In genomic region chr1:162560303-162561036, GRCh38 we compare ENCODE assay signal across 8 cellular contexts. TPM values are rescaled to one million over a fixed set of nuclear protein-coding genes. Genes with fewer than 3 reads are reported as not detected.
DNase-seq lines count a peak whose midpoint lies in the region; ATAC-seq lines count a peak whose summit lies in the region.

No MANE protein-coding gene starts in this region.

- H3K36me3 Mint-ChIP-seq in CD8-positive, alpha-beta memory T cell = peaks cover 0 to 5% (median 1%) of the 10 kb centered on the region in 3 donors

- H3K4me1 ChIP-seq in CD8-positive, alpha-beta memory T cell (ENCODE audit: insufficient read depth, low read length) = peaks cover 16% of the 10 kb centered on the region
- H3K4me1 ChIP-seq in duodenal mucosa (ENCODE audit: control insufficient read depth in 1 of 2, insufficient read depth in 2 of 2, low read length in 2 of 2) (peaks cover 29% of the 10 kb centered on the region in 2 donors), muscle layer of duodenum (ENCODE audit: control insufficient read depth in 1 of 2, insufficient read depth in 2 of 2, low read length in 2 of 2) (peaks cover 7 to 11% of the 10 kb centered on the region in 2 donors)

- POLR2A ChIA-PET in CD8-positive, alpha-beta memory T cell (lab: Charles Lee) = no interaction called here

- peak overlapping the region; percentile 97 to 99 (median 99) for H3K27ac Mint-ChIP-seq in CD8-positive, alpha-beta memory T cell

- DNase-seq in CD8-positive, alpha-beta memory T cell = no peak
- DNase-seq in NCI-H774 (lab: John Stamatoyannopoulos, UW) = peak; percentile 25
- no peak for DNase-seq in inferior parietal cortex (ENCODE audit: extremely low spot score)
- DNase-seq in T-helper 9 cell = no peak
- no peak for DNase-seq in activated CD4-positive, CD25-positive, alpha-beta regulatory T cell treated with anti-CD3 and anti-CD28 coated beads, Interleukin-2, amount 50 U/mL, for 72 hours

- H3K4me3 ChIP-seq in CD8-positive, alpha-beta memory T cell (ENCODE audit: low read length) = peak overlapping the region; percentile 78
- peak overlapping the region; percentile 75 to 78 for H3K4me3 ChIP-seq in duodenal mucosa (ENCODE audit: low read depth in 1 of 2, low read length in 2 of 2)
- H3K4me3 ChIP-seq in muscle layer of duodenum (ENCODE audit: low read depth in 1 of 2, low read length in 2 of 2) = peak overlapping the region; percentile 38 to 75

- H3K36me3 ChIP-seq in CD8-positive, alpha-beta memory T cell (ENCODE audit: insufficient read depth, low read length) = no peaks in the 10 kb centered on the region
- no peaks in the 10 kb centered on the region for H3K36me3 ChIP-seq in duodenal mucosa (ENCODE audit: control insufficient read depth in 1 of 2, insufficient read depth in 2 of 2, low read length in 2 of 2)
- no peaks in the 10 kb centered on the region for H3K36me3 ChIP-seq in muscle layer of duodenum (ENCODE audit: control insufficient read depth in 1 of 2, insufficient read depth in 2 of 2, low read length in 2 of 2)

- H3K9ac ChIP-seq in duodenal mucosa (ENCODE audit: low read depth in 1 of 2, low read length in 2 of 2) = peak overlapping the region; percentile 77 to 95

- peak overlapping the region; percentile 93 for H3K27ac ChIP-seq in CD8-positive, alpha-beta memory T cell (ENCODE audit: low read depth, low read length)
- H3K27ac ChIP-seq in duodenal mucosa (ENCODE audit: low read depth, low read length) = peak overlapping the region; percentile 94
- peak overlapping the region; percentile 84 for H3K27ac ChIP-seq in muscle layer of duodenum (ENCODE audit: low read length)

- peak overlapping the region; percentile 96 to 99 (median 96) for H3K4me3 Mint-ChIP-seq in CD8-positive, alpha-beta memory T cell

- H3K9me3 Mint-ChIP-seq in CD8-positive, alpha-beta memory T cell = peaks cover 0 to 2% (median 0%) of the 10 kb centered on the region in 5 donors

- H3K9me3 ChIP-seq in CD8-positive, alpha-beta memory T cell (ENCODE audit: low read length) = no peaks in the 10 kb centered on the region
- H3K9me3 ChIP-seq in duodenal mucosa (ENCODE audit: control insufficient read depth in 1 of 2, low read length in 2 of 2) (no peaks in the 10 kb centered on the region), muscle layer of duodenum (ENCODE audit: control insufficient read depth in 1 of 2, low read length in 2 of 2) (no peaks in the 10 kb centered on the region)

- no peak for ATAC-seq in HG03108 (IDR thresholded peaks at IDR 0.05; ENCODE audit: unreplicated experiment)

- no peaks in the 10 kb centered on the region for H3K27me3 ChIP-seq in CD8-positive, alpha-beta memory T cell (ENCODE audit: insufficient read depth, low read length, poor library complexity, severe bottlenecking)
- H3K27me3 ChIP-seq in duodenal mucosa (ENCODE audit: control insufficient read depth in 1 of 2, insufficient read depth in 2 of 2, low read length in 2 of 2) (no peaks in the 10 kb centered on the region), muscle layer of duodenum (ENCODE audit: low read depth, low read length) (no peaks in the 10 kb centered on the region)

- H3K27me3 Mint-ChIP-seq in CD8-positive, alpha-beta memory T cell = peaks cover 0 to 3% of the 10 kb centered on the region in 2 donors

- CTCF ChIA-PET in CD8-positive, alpha-beta memory T cell (lab: Charles Lee) = no interaction called here

- peaks cover 39 to 49% (median 48%) of the 10 kb centered on the region in 3 donors for H3K4me1 Mint-ChIP-seq in CD8-positive, alpha-beta memory T cell

RNA-seq across cellular contexts. Expression of gene UAP1, which starts 1.1 kb away (rescaled TPM):
- total RNA-seq in CD8-positive, alpha-beta memory T cell = 10 to 100 TPM; 36.6 to 37.2 TPM
- polyA plus RNA-seq in CD8-positive, alpha-beta memory T cell = 37.9 TPM
